Comparison of ENCODE assay signal across 1 cellular context in genomic region chr2:234691968-234692955, GRCh38.
TF ChIP-seq lines count a peak whose summit lies in the region.

No MANE protein-coding gene starts in this region.

TF ChIP-seq in HepG2, 621 proteins besides CTCF, POLR2A, EP300 and RAD21 (continued from another document and continues in another):
- TF ChIP-seq ZNF441 (CRISPR knock-in tag; IDR thresholded peaks at IDR 0.05; ENCODE audit: borderline replicate concordance) (0 out of 2 replicates have a peak, but pooled peaks have one; percentile 7), CENPT (CRISPR knock-in tag; IDR thresholded peaks at IDR 0.05; ENCODE audit: low read depth) (no peak), ZNF232 (CRISPR knock-in tag; IDR thresholded peaks at IDR 0.05; ENCODE audit: borderline replicate concordance) (no peak), SP140L (CRISPR knock-in tag; IDR thresholded peaks at IDR 0.05; ENCODE audit: borderline replicate concordance) (no peak), RXRB (CRISPR knock-in tag; IDR thresholded peaks at IDR 0.05; ENCODE audit: borderline replicate concordance) (peak; percentile 32), ZNF124 (CRISPR knock-in tag; IDR thresholded peaks at IDR 0.05) (no peak), TAF1 (CRISPR knock-in tag; IDR thresholded peaks at IDR 0.05) (no peak), MAF1 (CRISPR knock-in tag; IDR thresholded peaks at IDR 0.05; ENCODE audit: borderline replicate concordance) (no peak), TAF15 (IDR thresholded peaks at IDR 0.05; ENCODE audit: low read depth, low read length, poor library complexity, severe bottlenecking) (no peak), CSRNP2 (CRISPR knock-in tag; conservative IDR thresholded peaks at IDR 0.05; ENCODE audit: low read depth) (no peak), TRIM24 (CRISPR knock-in tag; IDR thresholded peaks at IDR 0.05) (no peak), YY1 (IDR thresholded peaks at IDR 0.05; ENCODE audit: insufficient read depth, insufficient replicate concordance, low read depth, low read length) (no peak), HNRNPK (IDR thresholded peaks at IDR 0.05; ENCODE audit: low read depth, low read length, poor library complexity, severe bottlenecking) (no peak), ZNF253 (CRISPR knock-in tag; IDR thresholded peaks at IDR 0.05; ENCODE audit: borderline replicate concordance) (no peak), ZNF446 (CRISPR knock-in tag; IDR thresholded peaks at IDR 0.05) (no peak), TBP (CRISPR knock-in tag; IDR thresholded peaks at IDR 0.05) (no peak), ZFP37 (CRISPR knock-in tag; IDR thresholded peaks at IDR 0.05; ENCODE audit: borderline replicate concordance) (no peak), ZKSCAN8 (CRISPR knock-in tag; IDR thresholded peaks at IDR 0.05; ENCODE audit: borderline replicate concordance) (no peak; the same call in 1 of the 2 replicates), ZNF512 (CRISPR knock-in tag; IDR thresholded peaks at IDR 0.05) (no peak), LRRFIP1 (CRISPR knock-in tag; conservative IDR thresholded peaks at IDR 0.05) (no peak), MXD4 (CRISPR knock-in tag; IDR thresholded peaks at IDR 0.05) (no peak), ELF3 (CRISPR knock-in tag; IDR thresholded peaks at IDR 0.05) (peak; percentile 39), NFE2 (CRISPR knock-in tag; IDR thresholded peaks at IDR 0.05) (no peak), ARHGAP35 (CRISPR knock-in tag; IDR thresholded peaks at IDR 0.05; ENCODE audit: borderline replicate concordance) (no peak), EEA1 (CRISPR knock-in tag; IDR thresholded peaks at IDR 0.05; ENCODE audit: borderline replicate concordance) (no peak), ZNF296 (CRISPR knock-in tag; conservative IDR thresholded peaks at IDR 0.05) (no peak), ZNF333 (CRISPR knock-in tag; IDR thresholded peaks at IDR 0.05; ENCODE audit: borderline replicate concordance) (no peak), ZFP36L2 (CRISPR knock-in tag; IDR thresholded peaks at IDR 0.05) (no peak), ATF1 (CRISPR knock-in tag; IDR thresholded peaks at IDR 0.05) (no peak), JARID2 (CRISPR knock-in tag; IDR thresholded peaks at IDR 0.05; ENCODE audit: insufficient replicate concordance) (no peak), RBAK (CRISPR knock-in tag; IDR thresholded peaks at IDR 0.05) (peak; percentile 75; the same call in 1 of the 2 replicates), ZNF775 (CRISPR knock-in tag; IDR thresholded peaks at IDR 0.05; ENCODE audit: borderline replicate concordance) (no peak), ZNF781 (CRISPR knock-in tag; IDR thresholded peaks at IDR 0.05; ENCODE audit: borderline replicate concordance, not compliant biosample characterization) (no peak), POGZ (CRISPR knock-in tag; IDR thresholded peaks at IDR 0.05) (0 out of 2 replicates have a peak, but pooled peaks have one; percentile 52), ZNF564 (CRISPR knock-in tag; IDR thresholded peaks at IDR 0.05) (no peak), SMYD3 (CRISPR knock-in tag; IDR thresholded peaks at IDR 0.05) (no peak), SOX13 (IDR thresholded peaks at IDR 0.05) (peak; percentile 72; the same call in 1 of the 2 replicates), SOX13 (CRISPR knock-in tag; conservative IDR thresholded peaks at IDR 0.05 in 1 of 2, IDR thresholded peaks at IDR 0.05 in 1 of 2) (peak in 1 of 2 experiments; percentile 88; a peak in 2 of 4 replicates), GLI4 (CRISPR knock-in tag; IDR thresholded peaks at IDR 0.05; ENCODE audit: borderline replicate concordance) (no peak), ZBTB21 (CRISPR knock-in tag; IDR thresholded peaks at IDR 0.05) (no peak), ZNF235 (CRISPR knock-in tag; IDR thresholded peaks at IDR 0.05; ENCODE audit: borderline replicate concordance) (no peak), ZNF33A (CRISPR knock-in tag; IDR thresholded peaks at IDR 0.05; ENCODE audit: borderline replicate concordance) (no peak), ZNF749 (CRISPR knock-in tag; IDR thresholded peaks at IDR 0.05; ENCODE audit: borderline replicate concordance) (no peak), ZNF451 (CRISPR knock-in tag; IDR thresholded peaks at IDR 0.05) (no peak), NFIB (CRISPR knock-in tag; IDR thresholded peaks at IDR 0.05; ENCODE audit: borderline replicate concordance) (no peak), RELA (CRISPR knock-in tag; IDR thresholded peaks at IDR 0.05) (no peak), BCLAF1 (IDR thresholded peaks at IDR 0.05) (no peak)
- TF ChIP-seq, protein P1, sequence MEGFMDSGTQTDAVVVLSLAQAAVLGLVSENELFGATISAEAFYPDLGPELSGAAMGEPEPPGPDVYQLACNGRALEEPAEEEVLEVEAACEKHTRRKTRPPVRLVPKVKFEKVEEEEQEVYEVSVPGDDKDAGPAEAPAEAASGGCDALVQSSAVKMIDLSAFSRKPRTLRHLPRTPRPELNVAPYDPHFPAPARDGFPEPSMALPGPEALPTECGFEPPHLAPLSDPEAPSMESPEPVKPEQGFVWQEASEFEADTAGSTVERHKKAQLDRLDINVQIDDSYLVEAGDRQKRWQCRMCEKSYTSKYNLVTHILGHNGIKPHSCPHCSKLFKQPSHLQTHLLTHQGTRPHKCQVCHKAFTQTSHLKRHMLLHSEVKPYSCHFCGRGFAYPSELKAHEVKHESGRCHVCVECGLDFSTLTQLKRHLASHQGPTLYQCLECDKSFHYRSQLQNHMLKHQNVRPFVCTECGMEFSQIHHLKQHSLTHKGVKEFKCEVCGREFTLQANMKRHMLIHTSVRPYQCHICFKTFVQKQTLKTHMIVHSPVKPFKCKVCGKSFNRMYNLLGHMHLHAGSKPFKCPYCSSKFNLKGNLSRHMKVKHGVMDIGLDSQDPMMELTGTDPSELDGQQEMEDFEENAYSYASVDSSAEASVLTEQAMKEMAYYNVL (CRISPR knock-in tag; IDR thresholded peaks at IDR 0.05; ENCODE audit: borderline replicate concordance) = peak; percentile 88
- TF ChIP-seq, protein P2, sequence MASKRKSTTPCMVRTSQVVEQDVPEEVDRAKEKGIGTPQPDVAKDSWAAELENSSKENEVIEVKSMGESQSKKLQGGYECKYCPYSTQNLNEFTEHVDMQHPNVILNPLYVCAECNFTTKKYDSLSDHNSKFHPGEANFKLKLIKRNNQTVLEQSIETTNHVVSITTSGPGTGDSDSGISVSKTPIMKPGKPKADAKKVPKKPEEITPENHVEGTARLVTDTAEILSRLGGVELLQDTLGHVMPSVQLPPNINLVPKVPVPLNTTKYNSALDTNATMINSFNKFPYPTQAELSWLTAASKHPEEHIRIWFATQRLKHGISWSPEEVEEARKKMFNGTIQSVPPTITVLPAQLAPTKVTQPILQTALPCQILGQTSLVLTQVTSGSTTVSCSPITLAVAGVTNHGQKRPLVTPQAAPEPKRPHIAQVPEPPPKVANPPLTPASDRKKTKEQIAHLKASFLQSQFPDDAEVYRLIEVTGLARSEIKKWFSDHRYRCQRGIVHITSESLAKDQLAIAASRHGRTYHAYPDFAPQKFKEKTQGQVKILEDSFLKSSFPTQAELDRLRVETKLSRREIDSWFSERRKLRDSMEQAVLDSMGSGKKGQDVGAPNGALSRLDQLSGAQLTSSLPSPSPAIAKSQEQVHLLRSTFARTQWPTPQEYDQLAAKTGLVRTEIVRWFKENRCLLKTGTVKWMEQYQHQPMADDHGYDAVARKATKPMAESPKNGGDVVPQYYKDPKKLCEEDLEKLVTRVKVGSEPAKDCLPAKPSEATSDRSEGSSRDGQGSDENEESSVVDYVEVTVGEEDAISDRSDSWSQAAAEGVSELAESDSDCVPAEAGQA (IDR thresholded peaks at IDR 0.05; ENCODE audit: low read depth) = no peak
- TF ChIP-seq, protein P2 (CRISPR knock-in tag; IDR thresholded peaks at IDR 0.05; ENCODE audit: borderline replicate concordance) = no peak
- TF ChIP-seq, protein P3, sequence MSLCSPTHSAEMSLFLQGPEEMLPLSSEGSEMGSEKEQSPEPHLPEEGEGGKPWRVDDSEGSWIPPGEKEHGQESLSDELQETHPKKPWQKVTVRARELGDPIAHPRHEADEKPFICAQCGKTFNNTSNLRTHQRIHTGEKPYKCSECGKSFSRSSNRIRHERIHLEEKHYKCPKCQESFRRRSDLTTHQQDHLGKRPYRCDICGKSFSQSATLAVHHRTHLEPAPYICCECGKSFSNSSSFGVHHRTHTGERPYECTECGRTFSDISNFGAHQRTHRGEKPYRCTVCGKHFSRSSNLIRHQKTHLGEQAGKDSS (CRISPR knock-in tag; IDR thresholded peaks at IDR 0.05; ENCODE audit: borderline replicate concordance, low read depth) = no peak
